9 cellular contexts compared by ENCODE assay signal in genomic region chr17:18181358-18181757, GRCh38. TPM values are rescaled to one million over a fixed set of nuclear protein-coding genes. Genes with fewer than 3 reads are reported as not detected.
DNase-seq lines count a peak whose midpoint lies in the region; ATAC-seq, FAIRE-seq and TF ChIP-seq lines count a peak whose summit lies in the region.
"Had no signal": no experiment of that assay in that cellular context is flagged by ENCODE, and none has a peak within 500 bp of the region (broad histone marks: within the 10 kb centered on the region; RNA-seq: fewer than 3 reads in every experiment).

No MANE protein-coding gene starts in this region.

- peak overlapping the region; percentile 98 for H3K27ac Mint-ChIP-seq in activated naive CD8-positive, alpha-beta T cell treated with anti-CD3 and anti-CD28 coated beads, Interleukin-2, amount 50 U/mL, for 24 hours
- H3K27ac Mint-ChIP-seq in nephron progenitor cell = peak overlapping the region; percentile 45

- FAIRE-seq in GM19239 (lab: Jason Lieb, UNC) = no peak

- intact Hi-C loops in heart left ventricle (cut with DNase I) (loop anchor here in 2 of 10 donors (5.0 kb wide), 2 partner anchors 39 to 136 kb away; partner anchors contain the start of gene SMCR8 (in 1 of the 2)), cardiac septum (cut with DNase I) (no loop called here), upper lobe of right lung (cut with DNase I) (no loop called here), body of pancreas (cut with DNase I) (no loop called here)

- peaks cover 3% of the 10 kb centered on the region for H3K27me3 Mint-ChIP-seq in activated naive CD8-positive, alpha-beta T cell treated with anti-CD3 and anti-CD28 coated beads, Interleukin-2, amount 50 U/mL, for 24 hours
- H3K27me3 Mint-ChIP-seq in nephron progenitor cell (ENCODE audit: low read depth, poor library complexity) = peaks cover 7% of the 10 kb centered on the region

- ATAC-seq in heart left ventricle (no peak), upper lobe of right lung (no peak), body of pancreas (no peak)
- ATAC-seq in activated naive CD8-positive, alpha-beta T cell treated with anti-CD3 and anti-CD28 coated beads, Interleukin-2, amount 50 U/mL, for 24 hours = peak; percentile 29

- no peaks in the 10 kb centered on the region for H3K9me3 ChIP-seq in heart left ventricle
- H3K9me3 ChIP-seq in upper lobe of right lung = no peaks in the 10 kb centered on the region
- no peaks in the 10 kb centered on the region for H3K9me3 ChIP-seq in body of pancreas

- TF ChIP-seq CTCF in heart left ventricle (IDR thresholded peaks at IDR 0.05) (no peak), nephron progenitor cell (IDR thresholded peaks at IDR 0.05) (no peak), upper lobe of right lung (IDR thresholded peaks at IDR 0.05) (no peak), body of pancreas (IDR thresholded peaks at IDR 0.05) (no peak)

- H3K27ac ChIP-seq in heart left ventricle (peak overlapping the region in 10 of 12 donors; percentile 93 to 100 (median 98)), upper lobe of right lung (peak overlapping the region; percentile 99), body of pancreas (peak overlapping the region in 2 of 4 donors; percentile 98 to 99)

- peak overlapping the region; percentile 96 for H3K4me3 Mint-ChIP-seq in activated naive CD8-positive, alpha-beta T cell treated with anti-CD3 and anti-CD28 coated beads, Interleukin-2, amount 50 U/mL, for 24 hours
- H3K4me3 Mint-ChIP-seq in nephron progenitor cell = no peak overlapping the region

- peaks cover 0 to 1% (median 0%) of the 10 kb centered on the region in 9 donors for H3K36me3 ChIP-seq in heart left ventricle
- no peaks in the 10 kb centered on the region for H3K36me3 ChIP-seq in upper lobe of right lung
- no peaks in the 10 kb centered on the region for H3K36me3 ChIP-seq in body of pancreas (replicated peaks in 1 of 2; ENCODE audit: insufficient read depth in 1 of 2, low read depth in 2 of 2)

- H3K36me3 Mint-ChIP-seq in activated naive CD8-positive, alpha-beta T cell treated with anti-CD3 and anti-CD28 coated beads, Interleukin-2, amount 50 U/mL, for 24 hours (ENCODE audit: low read depth) = peaks cover 19% of the 10 kb centered on the region
- H3K36me3 Mint-ChIP-seq in nephron progenitor cell (ENCODE audit: low read depth) = peaks cover 7% of the 10 kb centered on the region

- H3K27me3 ChIP-seq in heart left ventricle = no peaks in the 10 kb centered on the region
- no peaks in the 10 kb centered on the region for H3K27me3 ChIP-seq in upper lobe of right lung
- H3K27me3 ChIP-seq in body of pancreas = no peaks in the 10 kb centered on the region

- 60 to 86% (median 77%) methylated on average over 1 to 5 of the region's 5 CpGs for WGBS in heart left ventricle, 4 donors
- WGBS in body of pancreas, 2 donors = 72 to 84% methylated on average over 5 of the region's 5 CpGs

- TF ChIP-seq POLR2A in heart left ventricle (IDR thresholded peaks at IDR 0.05) (no peak), body of pancreas (IDR thresholded peaks at IDR 0.05) (no peak)

- no peak for DNase-seq in heart left ventricle
- DNase-seq in cardiac septum (ENCODE audit: low spot score) = no peak
- peak; percentile 58 for DNase-seq in activated naive CD8-positive, alpha-beta T cell treated with anti-CD3 and anti-CD28 coated beads, Interleukin-2, amount 50 U/mL, for 24 hours
- DNase-seq in nephron progenitor cell = no peak
- no peak for DNase-seq in upper lobe of right lung
- DNase-seq in GM19239 (ENCODE audit: insufficient read length, low spot score) = no peak
- no peak for DNase-seq in body of pancreas
- no peak for DNase-seq in activated CD4-positive, CD25-positive, alpha-beta regulatory T cell (lab: John Stamatoyannopoulos, UW)
- DNase-seq: C1 segment of cervical spinal cord had no signal

- no peak overlapping the region for H3K4me3 ChIP-seq in heart left ventricle
- no peak overlapping the region for H3K4me3 ChIP-seq in upper lobe of right lung
- H3K4me3 ChIP-seq in body of pancreas = no peak overlapping the region

- H3K4me1 ChIP-seq in heart left ventricle (peaks cover 0 to 45% (median 25%) of the 10 kb centered on the region in 12 donors), upper lobe of right lung (peaks cover 19% of the 10 kb centered on the region), body of pancreas (peaks cover 26% of the 10 kb centered on the region)

- peaks cover 46% of the 10 kb centered on the region for H3K4me1 Mint-ChIP-seq in activated naive CD8-positive, alpha-beta T cell treated with anti-CD3 and anti-CD28 coated beads, Interleukin-2, amount 50 U/mL, for 24 hours
- peaks cover 73% of the 10 kb centered on the region for H3K4me1 Mint-ChIP-seq in nephron progenitor cell

- no peaks in the 10 kb centered on the region for H3K9me3 Mint-ChIP-seq in activated naive CD8-positive, alpha-beta T cell treated with anti-CD3 and anti-CD28 coated beads, Interleukin-2, amount 50 U/mL, for 24 hours
- H3K9me3 Mint-ChIP-seq in nephron progenitor cell = no peaks in the 10 kb centered on the region

RNA-seq across cellular contexts. Expression of gene ALKBH5, which starts 2.3 kb away (rescaled TPM):
- total RNA-seq in heart left ventricle = 100 to 1,000 TPM; 147 to 233 (median 198) TPM
- 100 to 1,000 TPM in 1 of 2 donors, 10 to 100 TPM in 1; 89.2 to 122 TPM for polyA plus RNA-seq in heart left ventricle
- 168 TPM for total RNA-seq in cardiac septum
- 99.1 TPM for total RNA-seq in upper lobe of right lung
- 10 to 100 TPM; 45.4 to 48.8 TPM for total RNA-seq in body of pancreas

RNA-seq across cellular contexts. Expression of gene LLGL1, which starts 44.1 kb away (rescaled TPM):
- 10 to 100 TPM in 5 of 9 donors, 1 to 10 TPM in 4; 6.8 to 20.7 (median 10.8) TPM for total RNA-seq in heart left ventricle
- polyA plus RNA-seq in heart left ventricle = 1 to 10 TPM; 5.3 to 8.9 TPM
- 9.6 TPM for total RNA-seq in cardiac septum
- 11.7 TPM for total RNA-seq in upper lobe of right lung
- total RNA-seq in body of pancreas = 10 to 100 TPM in 1 of 2 donors, 1 to 10 TPM in 1; 6.6 to 11.4 TPM
